In the genomic region with DNA sequence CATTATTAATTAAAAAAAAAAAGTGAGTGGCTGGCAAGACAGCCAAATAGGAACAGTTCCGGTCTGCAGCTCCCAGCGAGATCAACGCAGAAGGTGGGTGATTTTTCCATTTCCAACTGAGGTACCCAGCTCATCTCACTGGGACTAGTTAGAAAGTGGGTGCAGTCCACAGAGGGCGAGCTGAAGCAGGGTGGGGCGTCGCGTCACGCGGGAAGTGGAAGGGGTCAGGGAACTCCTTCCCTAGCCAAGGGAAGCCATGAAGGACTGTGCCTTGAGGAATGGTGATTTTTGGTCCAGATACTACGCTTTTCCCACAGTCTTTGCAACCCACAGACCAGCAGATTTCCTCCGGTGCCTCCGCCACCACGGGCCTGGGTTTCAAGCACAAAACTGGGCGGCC, we compare ENCODE assay signal across 1 cellular context.
TF ChIP-seq lines count a peak whose summit lies in the region.

No MANE protein-coding gene starts in this region.

TF ChIP-seq in GM23338, 12 proteins besides CTCF, POLR2A, EP300 and RAD21 (continued from another document):
- TF ChIP-seq ZNF331 (CRISPR knock-in tag; IDR thresholded peaks at IDR 0.05; ENCODE audit: low read depth) = no peak
- TF ChIP-seq, protein P1, sequence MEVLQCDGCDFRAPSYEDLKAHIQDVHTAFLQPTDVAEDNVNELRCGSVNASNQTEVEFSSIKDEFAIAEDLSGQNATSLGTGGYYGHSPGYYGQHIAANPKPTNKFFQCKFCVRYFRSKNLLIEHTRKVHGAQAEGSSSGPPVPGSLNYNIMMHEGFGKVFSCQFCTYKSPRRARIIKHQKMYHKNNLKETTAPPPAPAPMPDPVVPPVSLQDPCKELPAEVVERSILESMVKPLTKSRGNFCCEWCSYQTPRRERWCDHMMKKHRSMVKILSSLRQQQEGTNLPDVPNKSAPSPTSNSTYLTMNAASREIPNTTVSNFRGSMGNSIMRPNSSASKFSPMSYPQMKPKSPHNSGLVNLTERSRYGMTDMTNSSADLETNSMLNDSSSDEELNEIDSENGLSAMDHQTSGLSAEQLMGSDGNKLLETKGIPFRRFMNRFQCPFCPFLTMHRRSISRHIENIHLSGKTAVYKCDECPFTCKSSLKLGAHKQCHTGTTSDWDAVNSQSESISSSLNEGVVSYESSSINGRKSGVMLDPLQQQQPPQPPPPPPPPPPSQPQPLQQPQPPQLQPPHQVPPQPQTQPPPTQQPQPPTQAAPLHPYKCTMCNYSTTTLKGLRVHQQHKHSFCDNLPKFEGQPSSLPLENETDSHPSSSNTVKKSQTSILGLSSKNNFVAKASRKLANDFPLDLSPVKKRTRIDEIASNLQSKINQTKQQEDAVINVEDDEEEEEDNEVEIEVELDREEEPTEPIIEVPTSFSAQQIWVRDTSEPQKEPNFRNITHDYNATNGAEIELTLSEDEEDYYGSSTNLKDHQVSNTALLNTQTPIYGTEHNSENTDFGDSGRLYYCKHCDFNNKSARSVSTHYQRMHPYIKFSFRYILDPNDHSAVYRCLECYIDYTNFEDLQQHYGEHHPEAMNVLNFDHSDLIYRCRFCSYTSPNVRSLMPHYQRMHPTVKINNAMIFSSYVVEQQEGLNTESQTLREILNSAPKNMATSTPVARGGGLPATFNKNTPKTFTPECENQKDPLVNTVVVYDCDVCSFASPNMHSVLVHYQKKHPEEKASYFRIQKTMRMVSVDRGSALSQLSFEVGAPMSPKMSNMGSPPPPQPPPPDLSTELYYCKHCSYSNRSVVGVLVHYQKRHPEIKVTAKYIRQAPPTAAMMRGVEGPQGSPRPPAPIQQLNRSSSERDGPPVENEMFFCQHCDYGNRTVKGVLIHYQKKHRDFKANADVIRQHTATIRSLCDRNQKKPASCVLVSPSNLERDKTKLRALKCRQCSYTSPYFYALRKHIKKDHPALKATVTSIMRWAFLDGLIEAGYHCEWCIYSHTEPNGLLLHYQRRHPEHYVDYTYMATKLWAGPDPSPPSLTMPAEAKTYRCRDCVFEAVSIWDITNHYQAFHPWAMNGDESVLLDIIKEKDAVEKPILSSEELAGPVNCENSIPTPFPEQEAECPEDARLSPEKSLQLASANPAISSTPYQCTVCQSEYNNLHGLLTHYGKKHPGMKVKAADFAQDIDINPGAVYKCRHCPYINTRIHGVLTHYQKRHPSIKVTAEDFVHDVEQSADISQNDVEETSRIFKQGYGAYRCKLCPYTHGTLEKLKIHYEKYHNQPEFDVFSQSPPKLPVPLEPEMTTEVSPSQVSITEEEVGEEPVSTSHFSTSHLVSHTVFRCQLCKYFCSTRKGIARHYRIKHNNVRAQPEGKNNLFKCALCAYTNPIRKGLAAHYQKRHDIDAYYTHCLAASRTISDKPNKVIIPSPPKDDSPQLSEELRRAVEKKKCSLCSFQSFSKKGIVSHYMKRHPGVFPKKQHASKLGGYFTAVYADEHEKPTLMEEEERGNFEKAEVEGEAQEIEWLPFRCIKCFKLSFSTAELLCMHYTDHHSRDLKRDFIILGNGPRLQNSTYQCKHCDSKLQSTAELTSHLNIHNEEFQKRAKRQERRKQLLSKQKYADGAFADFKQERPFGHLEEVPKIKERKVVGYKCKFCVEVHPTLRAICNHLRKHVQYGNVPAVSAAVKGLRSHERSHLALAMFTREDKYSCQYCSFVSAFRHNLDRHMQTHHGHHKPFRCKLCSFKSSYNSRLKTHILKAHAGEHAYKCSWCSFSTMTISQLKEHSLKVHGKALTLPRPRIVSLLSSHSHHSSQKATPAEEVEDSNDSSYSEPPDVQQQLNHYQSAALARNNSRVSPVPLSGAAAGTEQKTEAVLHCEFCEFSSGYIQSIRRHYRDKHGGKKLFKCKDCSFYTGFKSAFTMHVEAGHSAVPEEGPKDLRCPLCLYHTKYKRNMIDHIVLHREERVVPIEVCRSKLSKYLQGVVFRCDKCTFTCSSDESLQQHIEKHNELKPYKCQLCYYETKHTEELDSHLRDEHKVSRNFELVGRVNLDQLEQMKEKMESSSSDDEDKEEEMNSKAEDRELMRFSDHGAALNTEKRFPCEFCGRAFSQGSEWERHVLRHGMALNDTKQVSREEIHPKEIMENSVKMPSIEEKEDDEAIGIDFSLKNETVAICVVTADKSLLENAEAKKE (CRISPR knock-in tag; IDR thresholded peaks at IDR 0.05) = no peak
- no peak for TF ChIP-seq JUNB (IDR thresholded peaks at IDR 0.05; ENCODE audit: unreplicated experiment)
- no peak for TF ChIP-seq CREB1 (CRISPR knock-in tag; IDR thresholded peaks at IDR 0.05; ENCODE audit: low read depth)
- no peak for TF ChIP-seq EZH2 (IDR thresholded peaks at IDR 0.05; ENCODE audit: low read depth, unreplicated experiment)
- TF ChIP-seq ZNF114 (CRISPR knock-in tag; IDR thresholded peaks at IDR 0.05) = no peak
- TF ChIP-seq NANOG (IDR thresholded peaks at IDR 0.05; ENCODE audit: borderline replicate concordance) = no peak
- TF ChIP-seq, protein P2, sequence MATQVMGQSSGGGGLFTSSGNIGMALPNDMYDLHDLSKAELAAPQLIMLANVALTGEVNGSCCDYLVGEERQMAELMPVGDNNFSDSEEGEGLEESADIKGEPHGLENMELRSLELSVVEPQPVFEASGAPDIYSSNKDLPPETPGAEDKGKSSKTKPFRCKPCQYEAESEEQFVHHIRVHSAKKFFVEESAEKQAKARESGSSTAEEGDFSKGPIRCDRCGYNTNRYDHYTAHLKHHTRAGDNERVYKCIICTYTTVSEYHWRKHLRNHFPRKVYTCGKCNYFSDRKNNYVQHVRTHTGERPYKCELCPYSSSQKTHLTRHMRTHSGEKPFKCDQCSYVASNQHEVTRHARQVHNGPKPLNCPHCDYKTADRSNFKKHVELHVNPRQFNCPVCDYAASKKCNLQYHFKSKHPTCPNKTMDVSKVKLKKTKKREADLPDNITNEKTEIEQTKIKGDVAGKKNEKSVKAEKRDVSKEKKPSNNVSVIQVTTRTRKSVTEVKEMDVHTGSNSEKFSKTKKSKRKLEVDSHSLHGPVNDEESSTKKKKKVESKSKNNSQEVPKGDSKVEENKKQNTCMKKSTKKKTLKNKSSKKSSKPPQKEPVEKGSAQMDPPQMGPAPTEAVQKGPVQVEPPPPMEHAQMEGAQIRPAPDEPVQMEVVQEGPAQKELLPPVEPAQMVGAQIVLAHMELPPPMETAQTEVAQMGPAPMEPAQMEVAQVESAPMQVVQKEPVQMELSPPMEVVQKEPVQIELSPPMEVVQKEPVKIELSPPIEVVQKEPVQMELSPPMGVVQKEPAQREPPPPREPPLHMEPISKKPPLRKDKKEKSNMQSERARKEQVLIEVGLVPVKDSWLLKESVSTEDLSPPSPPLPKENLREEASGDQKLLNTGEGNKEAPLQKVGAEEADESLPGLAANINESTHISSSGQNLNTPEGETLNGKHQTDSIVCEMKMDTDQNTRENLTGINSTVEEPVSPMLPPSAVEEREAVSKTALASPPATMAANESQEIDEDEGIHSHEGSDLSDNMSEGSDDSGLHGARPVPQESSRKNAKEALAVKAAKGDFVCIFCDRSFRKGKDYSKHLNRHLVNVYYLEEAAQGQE (IDR thresholded peaks at IDR 0.05; ENCODE audit: unreplicated experiment) = no peak
- no peak for TF ChIP-seq STAT1 (IDR thresholded peaks at IDR 0.05; ENCODE audit: unreplicated experiment)
TF ChIP-seq in GM23338: peak in this region for 0.
